ENCODE assay signal across 9 cellular contexts in genomic region chr1:152034654-152035405, GRCh38. TPM values are rescaled to one million over a fixed set of nuclear protein-coding genes. Genes with fewer than 3 reads are reported as not detected.
DNase-seq lines count a peak whose midpoint lies in the region; ATAC-seq and TF ChIP-seq lines count a peak whose summit lies in the region.
"Had no signal": no experiment of that assay in that cellular context is flagged by ENCODE, and none has a peak within 500 bp of the region (broad histone marks: within the 10 kb centered on the region; RNA-seq: fewer than 3 reads in every experiment).

No MANE protein-coding gene starts in this region.

- CTCF ChIA-PET in T-cell (lab: Charles Lee) = interaction anchor here (0.7 to 3.8 kb wide), 9 partner anchors 10 to 424 kb away, joined by 3 to 21 read pairs (median 3); no protein-coding TSS in a partner anchor

- no peaks in the 10 kb centered on the region for H3K27me3 ChIP-seq in ascending aorta

- intact Hi-C loops in ascending aorta (cut with DNase I) = no loop called here

- peaks cover 6 to 19% of the 10 kb centered on the region in 2 donors for H3K4me1 ChIP-seq in ascending aorta

- H3K36me3 Mint-ChIP-seq in T-cell = peaks cover 44% of the 10 kb centered on the region

- H3K4me3 ChIP-seq in ascending aorta (peak overlapping the region; percentile 79 to 83), iPS-18c (ENCODE audit: insufficient read depth, low read depth, low read length) (peak overlapping the region; percentile 65; the same call in 1 of the 2 replicates)

- peak; percentile 86 for DNase-seq in CD1c-positive myeloid dendritic cell (ENCODE audit: extremely low spot score)
- peak; percentile 84 to 88 for DNase-seq in Kasumi-1 (lab: John Stamatoyannopoulos, UW)
- peak; percentile 21 to 65 (median 44) for DNase-seq in T-cell
- DNase-seq in ascending aorta (ENCODE audit: low spot score in 2 of 2) = peak in 1 of 2 donors; percentile 80
- peak; percentile 32 to 40 for DNase-seq in stimulated activated CD4-positive, alpha-beta T cell treated with anti-CD3 and anti-CD28 coated beads, Interleukin-15, amount 100 ng/mL, for 1 hour (ENCODE audit: low read depth in 1 of 2, low spot score in 1 of 2)

- no peaks in the 10 kb centered on the region for H3K27me3 Mint-ChIP-seq in T-cell

- POLR2A ChIA-PET in T-cell (lab: Charles Lee) = interaction anchor here in 1 of 2 donors (0.6 to 1.3 kb wide), 4 partner anchors 13 to 135 kb away, joined by 3 to 5 read pairs (median 4); no protein-coding TSS in a partner anchor

- H3K27ac ChIP-seq in ascending aorta = peak overlapping the region; percentile 89 to 98

- ATAC-seq in GM19395 (IDR thresholded peaks at IDR 0.05; ENCODE audit: unreplicated experiment) = peak; percentile 58
- ATAC-seq in T-cell (replicated peaks in 1 of 4) = peak; percentile 79 to 91 (median 81)
- no peak for ATAC-seq in HG02840 (IDR thresholded peaks at IDR 0.05; ENCODE audit: low FRiP score, unreplicated experiment)

- peak overlapping the region; percentile 97 to 99 (median 97) for H3K4me3 Mint-ChIP-seq in T-cell

- peaks cover 35 to 43% of the 10 kb centered on the region in 2 donors for H3K36me3 ChIP-seq in ascending aorta

- TF ChIP-seq CTCF in ascending aorta (IDR thresholded peaks at IDR 0.05) = peak; percentile 51 to 73 (median 71)

- H3K9me3 ChIP-seq in ascending aorta (no peaks in the 10 kb centered on the region), iPS-18c (ENCODE audit: control insufficient read depth, insufficient read depth, low read length) (no peaks in the 10 kb centered on the region)

- H3K4me1 Mint-ChIP-seq in T-cell = peaks cover 49 to 58% (median 54%) of the 10 kb centered on the region in 3 donors

- peak overlapping the region; percentile 98 to 99 for H3K27ac Mint-ChIP-seq in T-cell

- no peaks in the 10 kb centered on the region for H3K9me3 Mint-ChIP-seq in T-cell

RNA-seq across cellular contexts. Expression of gene S100A11, which starts 2.0 kb away (rescaled TPM):
- 100 to 1,000 TPM in 3 of 5 donors, 10 to 100 TPM in 2; 37.3 to 254 (median 195) TPM for total RNA-seq in T-cell
- 442 TPM for total RNA-seq in ascending aorta

RNA-seq across cellular contexts. Expression of gene S100A10, which starts 41.2 kb away (rescaled TPM):
- total RNA-seq in T-cell (100 to 1,000 TPM; 157 to 277 (median 264) TPM), ascending aorta (25.8 TPM)

RNA-seq across cellular contexts. Expression of gene TCHHL1, which starts 54.0 kb away (rescaled TPM):
- total RNA-seq in T-cell (not detected), ascending aorta (not detected)
- total RNA-seq: activated CD8-positive, alpha-beta memory T cell treated with anti-CD3 and anti-CD28 coated beads for 36 hours had no signal
